In genomic region chr3:80086426-80086825, GRCh38 we compare ENCODE assay signal across 33 cellular contexts.
"Had no signal": no experiment of that assay in that cellular context is flagged by ENCODE, and none has a peak within 500 bp of the region (broad histone marks: within the 10 kb centered on the region; RNA-seq: fewer than 3 reads in every experiment).

No MANE protein-coding gene starts in this region.

- H3K4me1 ChIP-seq: adrenal gland, ascending aorta, body of pancreas, breast epithelium had no signal

- H3K27ac ChIP-seq: adrenal gland, ascending aorta, body of pancreas, breast epithelium, cardiac muscle cell had no signal

- H3K9me3 ChIP-seq: adrenal gland, ascending aorta, body of pancreas, breast epithelium had no signal

- DNase-seq: activated effector memory CD4-positive, alpha-beta T cell treated with anti-CD3 and anti-CD28 coated beads, Interleukin-2, amount 50 U/mL, for 16 hours; activated effector memory CD4-positive, alpha-beta T cell treated with Interleukin-2 at 50 U/mL for 16 hours; activated gamma-delta T cell; activated gamma-delta T cell treated with Interleukin-2 at 50 U/mL for 16 hours; activated naive CD4-positive, alpha-beta T cell; activated naive CD4-positive, alpha-beta T cell treated with anti-CD3 and anti-CD28 coated beads for 36 hours; activated naive CD4-positive, alpha-beta T cell treated with anti-CD3 and anti-CD28 coated beads, Interleukin-2, amount 10 ng/mL, durations not matched to agents 7 days and 5 days; activated naive CD4-positive, alpha-beta T cell treated with anti-CD3 and anti-CD28 coated beads, Interleukin-2, amount 50 U/mL, for 16 hours; activated naive CD4-positive, alpha-beta T cell treated with Interleukin-2 at 50 U/mL for 16 hours; activated naive CD8-positive, alpha-beta T cell treated with anti-CD3 and anti-CD28 coated beads for 36 hours; activated naive CD8-positive, alpha-beta T cell treated with anti-CD3 and anti-CD28 coated beads, Interleukin-2, amount 10 ng/mL, durations not matched to agents 7 days and 5 days; activated naive CD8-positive, alpha-beta T cell treated with anti-CD3 and anti-CD28 coated beads, Interleukin-2, amount 50 U/mL, for 24 hours; activated T-cell treated with anti-CD3 and anti-CD28 coated beads, Interleukin-2, amount 50 U/mL, for 1 hour; activated T-cell treated with anti-CD3 and anti-CD28 coated beads, Interleukin-2, amount 50 U/mL, for 24 hours; activated T-cell treated with anti-CD3 and anti-CD28 coated beads, Interleukin-2, amount 50 U/mL, for 4 hours; activated T-cell treated with anti-CD3 and anti-CD28 coated beads, Interleukin-2, amount 50 U/mL, for 72 hours; adrenal gland; amniotic stem cell; amygdala; anterior cingulate cortex; aorta; body of pancreas; brain microvascular endothelial cell; caudate nucleus; central memory CD4-positive, alpha-beta T cell; cerebellar nuclear complex had no signal

- FAIRE-seq: astrocyte, bronchial epithelial cell had no signal

- H3K27me3 ChIP-seq: adrenal gland, ascending aorta, body of pancreas, brain microvascular endothelial cell, breast epithelium, cardiac muscle cell had no signal

- H3K36me3 ChIP-seq: adrenal gland, ascending aorta, brain microvascular endothelial cell, breast epithelium, cardiac muscle cell had no signal

- H3K4me3 ChIP-seq: adrenal gland, ascending aorta, body of pancreas, breast epithelium, cardiac muscle cell had no signal

- ATAC-seq: activated naive CD4-positive, alpha-beta T cell treated with anti-CD3 and anti-CD28 coated beads, Interleukin-2, amount 50 U/mL, for 72 hours; activated naive CD8-positive, alpha-beta T cell treated with anti-CD3 and anti-CD28 coated beads, Interleukin-2, amount 50 U/mL, for 24 hours; activated T-cell treated with anti-CD3 and anti-CD28 coated beads, Interleukin-2, amount 50 U/mL, for 4 hours; activated T-cell treated with anti-CD3 and anti-CD28 coated beads, Interleukin-2, amount 50 U/mL, for 72 hours; activated T-helper 17 cell treated with anti-CD3 and anti-CD28 coated beads, Interleukin-2, amount 50 U/mL, for 72 hours; body of pancreas had no signal
